In genomic region chr2:26727641-26728561, GRCh38 we compare ENCODE assay signal across 14 cellular contexts. TPM values are rescaled to one million over a fixed set of nuclear protein-coding genes. Genes with fewer than 3 reads are reported as not detected.
A peak's percentile ranks its signal among the peaks of the same experiment; 100 is the strongest.
DNase-seq lines count a peak whose midpoint lies in the region; ATAC-seq and TF ChIP-seq lines count a peak whose summit lies in the region.
"Had no signal": no experiment of that assay in that cellular context is flagged by ENCODE, and none has a peak within 500 bp of the region (broad histone marks: within the 10 kb centered on the region; RNA-seq: fewer than 3 reads in every experiment).

No MANE protein-coding gene starts in this region.

- no peaks in the 10 kb centered on the region for H3K9me2 ChIP-seq in PC-9 (ENCODE audit: insufficient read depth)

- POLR2A ChIA-PET in AG04449 (lab: Yijun Ruan, JAX) = no interaction called here
- POLR2A ChIA-PET in naive thymus-derived CD8-positive, alpha-beta T cell (lab: Charles Lee) = interaction anchor here (1.0 kb wide), 1 partner anchor 36 kb away, joined by 3 read pairs; the partner anchor contains the start of gene SLC35F6
- POLR2A ChIA-PET in PC-9 (lab: Charles Lee; ENCODE audit: unreplicated experiment) = no interaction called here

- H4K20me1 ChIP-seq in PC-9 (ENCODE audit: insufficient read depth) = no peaks in the 10 kb centered on the region

- CTCF ChIA-PET in AG04449 (lab: Yijun Ruan, JAX) (interaction anchor here (0.6 to 22.6 kb wide), 9 partner anchors 10 to 118 kb away, joined by 3 to 698 read pairs (median 3); no protein-coding TSS in a partner anchor), PC-9 (lab: Charles Lee) (no interaction called here)

- no peaks in the 10 kb centered on the region for H3K36me3 Mint-ChIP-seq in naive thymus-derived CD8-positive, alpha-beta T cell

- BruUV-seq in PC-9 (replicated peaks; lab: Mats Ljungman, UMichigan) = no TSS peak

- H3K4me3 ChIP-seq in AG04449 (ENCODE audit: low read depth, low read length) (peak overlapping the region; percentile 29), GM12875 (ENCODE audit: low read depth, low read length) (no peak overlapping the region), PC-9 (no peak overlapping the region)

- no peak overlapping the region for H3K27ac Mint-ChIP-seq in naive thymus-derived CD8-positive, alpha-beta T cell
- H3K27ac Mint-ChIP-seq: dendritic cell treated with granulocyte-macrophage colony-stimulating factor and Interleukin-4, amounts not matched to agents 40 ng/mL and 50 ng/mL, for 4 days; stimulated activated naive CD8-positive, alpha-beta T cell treated with anti-CD3 and anti-CD28 coated beads, Interleukin-15, Interleukin-2, amounts not matched to agents 100 ng/mL and 50 ng/mL, for 24 hours had no signal

- peaks cover 0 to 3% (median 0%) of the 10 kb centered on the region in 4 donors for H3K4me1 Mint-ChIP-seq in naive thymus-derived CD8-positive, alpha-beta T cell

- no peaks in the 10 kb centered on the region for H3K36me3 ChIP-seq in PC-9 (ENCODE audit: low read depth)

- H3F3A ChIP-seq in PC-9 (ENCODE audit: insufficient read depth, low read depth) = peaks cover 28% of the 10 kb centered on the region

- intact Hi-C loops in posterior vena cava (cut with DNase I) (no loop called here), PC-9 (cut with micrococcal nuclease; ENCODE audit: unreplicated experiment) (no loop called here)

- H3K4me3 Mint-ChIP-seq in naive thymus-derived CD8-positive, alpha-beta T cell = peak overlapping the region in 2 of 10 donors; percentile 39 to 40
- H3K4me3 Mint-ChIP-seq: dendritic cell treated with granulocyte-macrophage colony-stimulating factor and Interleukin-4, amounts not matched to agents 40 ng/mL and 50 ng/mL, for 4 days; stimulated activated naive CD8-positive, alpha-beta T cell treated with anti-CD3 and anti-CD28 coated beads, Interleukin-15, Interleukin-2, amounts not matched to agents 100 ng/mL and 50 ng/mL, for 24 hours had no signal

- H2AFZ ChIP-seq in PC-9 = no peak overlapping the region

- no peaks in the 10 kb centered on the region for H3K9me3 ChIP-seq in PC-9 (ENCODE audit: insufficient read depth, low read depth)

- H3K4me2 ChIP-seq in PC-9 = no peak overlapping the region

- H3K9me3 Mint-ChIP-seq in naive thymus-derived CD8-positive, alpha-beta T cell = no peaks in the 10 kb centered on the region
- H3K9me3 Mint-ChIP-seq: dendritic cell treated with granulocyte-macrophage colony-stimulating factor and Interleukin-4, amounts not matched to agents 40 ng/mL and 50 ng/mL, for 4 days; stimulated activated naive CD8-positive, alpha-beta T cell treated with anti-CD3 and anti-CD28 coated beads, Interleukin-15, Interleukin-2, amounts not matched to agents 100 ng/mL and 50 ng/mL, for 24 hours had no signal

- ATAC-seq in naive thymus-derived CD8-positive, alpha-beta T cell = peak; percentile 82

- H3K27me3 Mint-ChIP-seq in naive thymus-derived CD8-positive, alpha-beta T cell = peaks cover 3 to 22% (median 16%) of the 10 kb centered on the region in 5 donors
- H3K27me3 Mint-ChIP-seq: stimulated activated naive CD8-positive, alpha-beta T cell treated with anti-CD3 and anti-CD28 coated beads, Interleukin-15, Interleukin-2, amounts not matched to agents 100 ng/mL and 50 ng/mL, for 24 hours had no signal

- peak; percentile 52 for TF ChIP-seq CTCF in AG04449 (IDR thresholded peaks at IDR 0.05; ENCODE audit: insufficient read depth, low read length, missing control alignments)
- TF ChIP-seq CTCF in GM12875 (IDR thresholded peaks at IDR 0.05; ENCODE audit: borderline replicate concordance, insufficient read depth, low read depth, low read length) = 0 out of 2 replicates have a peak, but pooled peaks have one; percentile 3
- no peak for TF ChIP-seq CTCF in PC-9 (conservative IDR thresholded peaks at IDR 0.05)

- no peaks in the 10 kb centered on the region for H3K79me2 ChIP-seq in PC-9 (ENCODE audit: low read depth)

- H3K4me1 ChIP-seq in PC-9 (replicated peaks; ENCODE audit: insufficient read depth) = peaks cover 28% of the 10 kb centered on the region

- no peak for DNase-seq in AG04449 (ENCODE audit: low read depth, low spot score)
- peak; percentile 28 for DNase-seq in astrocyte of the hippocampus (ENCODE audit: low read depth, low spot score)
- DNase-seq in naive thymus-derived CD8-positive, alpha-beta T cell = peak in 6 of 10 donors; percentile 4 to 32 (median 22)
- DNase-seq in hippocampal formation (lab: John Stamatoyannopoulos, UW) = no peak
- no peak for DNase-seq in NCI-H1417 (lab: John Stamatoyannopoulos, UW)
- no peak for DNase-seq in posterior vena cava (ENCODE audit: low spot score)
- DNase-seq in PC-9 = no peak
- DNase-seq: activated effector memory CD4-positive, alpha-beta T cell treated with anti-CD3 and anti-CD28 coated beads, Interleukin-2, amount 50 U/mL, for 16 hours; Calu3; NCI-H187 treated with DMSO at 0.1 percent for 48 hours; T-helper 9 cell had no signal

- H3K27me3 ChIP-seq in PC-9 (ENCODE audit: insufficient read depth, low read depth) = no peaks in the 10 kb centered on the region

- H3K27ac ChIP-seq in PC-9 = no peak overlapping the region

RNA-seq across cellular contexts. Expression of gene KCNK3, which starts 35.4 kb away (rescaled TPM):
- not detected for total RNA-seq in naive thymus-derived CD8-positive, alpha-beta T cell
- polyA plus RNA-seq in naive thymus-derived CD8-positive, alpha-beta T cell = not detected
- total RNA-seq in posterior vena cava (10 to 100 TPM; 13.1 to 24.4 TPM), PC-9 (2021) (0.08 TPM in 1 of 2 replicates, not detected in the other)
- total RNA-seq: Calu3 had no signal

RNA-seq across cellular contexts. Expression of gene SLC35F6, which starts 36.2 kb away (rescaled TPM):
- total RNA-seq in naive thymus-derived CD8-positive, alpha-beta T cell = 10 to 100 TPM; 17.5 to 18.0 TPM
- 1 to 10 TPM; 3.7 to 6.4 (median 5.3) TPM for polyA plus RNA-seq in naive thymus-derived CD8-positive, alpha-beta T cell
- total RNA-seq in posterior vena cava (10 to 100 TPM; 38.8 to 39.4 TPM), PC-9 (2021) (28.0 and 39.1 TPM in 2 replicates)

RNA-seq across cellular contexts. Expression of gene CENPA, which starts 58.0 kb away (rescaled TPM):
- total RNA-seq in naive thymus-derived CD8-positive, alpha-beta T cell = under 1 TPM in 1 of 2 experiments, not detected in 1; 0.44 TPM
- polyA plus RNA-seq in naive thymus-derived CD8-positive, alpha-beta T cell = under 1 TPM in 1 of 3 donors, not detected in 2; 0.27 TPM
- total RNA-seq in posterior vena cava = 1 to 10 TPM in 1 of 2 donors, not detected in 1; 1.2 TPM
- 43.6 and 48.8 TPM in 2 replicates for total RNA-seq in PC-9 (2021)

Comparison
In these comparisons a context has a peak if more than half of its experiments do, and no peak if none do; other contexts are left out.
1. DNase-seq: peak in astrocyte of the hippocampus (single experiment) and naive thymus-derived CD8-positive, alpha-beta T cell (6 of 10); none in AG04449 (single experiment), hippocampal formation (0 of 2), NCI-H1417 (0 of 3), posterior vena cava (single experiment) and PC-9 (0 of 2).
2. RNA of gene KCNK3, which starts 35.4 kb away (total RNA-seq): 13.1 to 24.4 TPM in posterior vena cava; 0.08 TPM in PC-9 and not detected in naive thymus-derived CD8-positive, alpha-beta T cell; every median in the first group is over 10 times any median in the second.
3. RNA of gene CENPA, which starts 58.0 kb away (total RNA-seq): 43.6 to 48.8 TPM in PC-9; 1.2 TPM in posterior vena cava and 0.44 TPM in naive thymus-derived CD8-positive, alpha-beta T cell; every median in the first group is over 10 times any median in the second.